ENCODE assay signal across 22 cellular contexts in the genomic region with DNA sequence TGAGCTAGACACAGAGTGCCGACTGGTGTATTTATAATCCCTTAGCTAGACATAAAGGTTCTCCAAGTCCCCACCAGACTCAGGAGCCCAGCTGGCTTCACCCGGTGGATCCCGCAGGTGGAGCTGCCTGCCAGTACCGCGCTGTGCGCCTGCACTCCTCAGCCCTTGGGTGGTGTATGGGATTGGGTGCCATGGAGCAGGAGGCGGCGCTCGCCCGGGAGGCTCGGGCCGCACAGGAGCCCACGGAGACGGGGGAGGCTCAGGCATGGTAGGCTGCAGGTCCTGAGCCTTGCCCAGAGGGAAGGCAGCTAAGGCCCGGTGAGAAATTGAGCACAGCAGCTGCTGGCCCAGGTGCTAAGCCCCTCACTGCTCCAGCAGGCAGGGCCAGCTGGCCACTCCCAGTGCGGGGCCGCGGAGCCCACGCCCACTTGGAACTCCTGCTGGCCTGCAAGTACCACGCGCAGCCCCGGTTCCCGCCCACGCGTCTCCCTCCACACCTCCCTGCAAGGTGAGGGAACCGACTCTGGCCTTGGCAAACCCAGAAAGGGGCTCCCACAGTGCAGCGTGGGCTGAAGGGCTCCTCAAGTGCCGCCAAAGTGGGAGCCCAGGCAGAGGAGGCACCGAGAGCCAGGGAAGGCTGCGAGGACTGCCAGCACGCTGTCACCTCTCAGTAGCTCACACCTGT.
A peak's percentile ranks its signal among the peaks of the same experiment; 100 is the strongest.
DNase-seq lines count a peak whose midpoint lies in the region; ATAC-seq and TF ChIP-seq lines count a peak whose summit lies in the region.
"Had no signal": no experiment of that assay in that cellular context is flagged by ENCODE, and none has a peak within 500 bp of the region (broad histone marks: within the 10 kb centered on the region; RNA-seq: fewer than 3 reads in every experiment).

No MANE protein-coding gene starts in this region.

- no peak overlapping the region for H2BK120ac ChIP-seq in mesenchymal stem cell (ENCODE audit: low read depth, low read length)

- H4K20me1 ChIP-seq in Loucy (ENCODE audit: insufficient read depth, low read length, poor library complexity, severe bottlenecking) = no peaks in the 10 kb centered on the region
- H4K20me1 ChIP-seq: BLaER1 treated with 17β-estradiol and CSF1 and Interleukin-3, amounts not matched to agents 10 nM and 100 nM had no signal

- no peak overlapping the region for H3K4ac ChIP-seq in mesenchymal stem cell (ENCODE audit: low read depth in 1 of 2, low read length in 2 of 2)

- H3K27me3 Mint-ChIP-seq in osteocyte (ENCODE audit: unreplicated experiment) = peaks cover 11% of the 10 kb centered on the region

- H3K36me3 ChIP-seq in Loucy (ENCODE audit: insufficient read depth, low read length) (no peaks in the 10 kb centered on the region), mesenchymal stem cell (ENCODE audit: control insufficient read depth in 1 of 2, insufficient read depth in 2 of 2, low read depth in 1 of 2, low read length in 2 of 2) (peaks cover 0 to 5% of the 10 kb centered on the region in 2 experiments)
- H3K36me3 ChIP-seq: BLaER1 treated with 17β-estradiol and CSF1 and Interleukin-3, amounts not matched to agents 10 nM and 100 nM had no signal

- no peak overlapping the region for H3K4me3 Mint-ChIP-seq in osteocyte (ENCODE audit: unreplicated experiment)
- H3K4me3 Mint-ChIP-seq: B cell; CD4-positive, alpha-beta T cell; CD8-positive, alpha-beta T cell had no signal

- no peak overlapping the region for H3K27ac Mint-ChIP-seq in osteocyte (ENCODE audit: unreplicated experiment)
- H3K27ac Mint-ChIP-seq: B cell; CD4-positive, alpha-beta T cell; CD8-positive, alpha-beta T cell had no signal

- H3K4me1 Mint-ChIP-seq in osteocyte (ENCODE audit: unreplicated experiment) = no peaks in the 10 kb centered on the region
- H3K4me1 Mint-ChIP-seq: B cell had no signal

- H3K4me3 ChIP-seq in Loucy (ENCODE audit: low read length, poor library complexity, severe bottlenecking) (peak overlapping the region; percentile 61), mesenchymal stem cell (ENCODE audit: insufficient read depth in 1 of 2, low read depth in 1 of 2, low read length in 2 of 2) (peak overlapping the region in 1 of 2 experiments; percentile 33)
- H3K4me3 ChIP-seq: A549; BLaER1 treated with 17β-estradiol and CSF1 and Interleukin-3, amounts not matched to agents 10 nM and 100 nM; GM12878 had no signal

- H3K9me3 ChIP-seq in Loucy (ENCODE audit: insufficient read depth, low read depth, low read length) (no peaks in the 10 kb centered on the region; the same call in 1 of the 2 replicates), mesenchymal stem cell (ENCODE audit: control insufficient read depth, low read length) (peaks cover 11% of the 10 kb centered on the region)

- peaks cover 2% of the 10 kb centered on the region for H3K36me3 Mint-ChIP-seq in osteocyte (ENCODE audit: unreplicated experiment)
- H3K36me3 Mint-ChIP-seq: CD8-positive, alpha-beta T cell had no signal

- no peaks in the 10 kb centered on the region for H3K79me1 ChIP-seq in mesenchymal stem cell (replicated peaks; ENCODE audit: low read length, poor library complexity, severe bottlenecking)

- no peak overlapping the region for H3K14ac ChIP-seq in mesenchymal stem cell (ENCODE audit: low read length in 2 of 2)

- no peak for DNase-seq in mesenchymal stem cell
- DNase-seq in osteocyte (ENCODE audit: extremely low spot score, unreplicated experiment) = peak; percentile 81
- DNase-seq in caudate nucleus (lab: John Stamatoyannopoulos, UW) = no peak
- DNase-seq in activated naive CD4-positive, alpha-beta T cell treated with Interleukin-2 at 50 U/mL for 16 hours = no peak
- DNase-seq: AML-193; Caco-2; CD4-positive, alpha-beta T cell; CD8-positive, alpha-beta T cell; DMS 273 treated with DMSO at 0.1 percent for 48 hours; DMS153; DMS53; DMS79; EL; GDM1 had no signal

- H3K9ac ChIP-seq in Loucy (ENCODE audit: low read depth, low read length, poor library complexity, severe bottlenecking) (no peak overlapping the region), mesenchymal stem cell (ENCODE audit: low read length) (no peak overlapping the region)
- H3K9ac ChIP-seq: BLaER1 treated with 17β-estradiol and CSF1 and Interleukin-3, amounts not matched to agents 10 nM and 100 nM had no signal

- H3K27me3 ChIP-seq in Loucy (ENCODE audit: insufficient read depth, low read length, poor library complexity, severe bottlenecking) (no peaks in the 10 kb centered on the region), mesenchymal stem cell (ENCODE audit: control insufficient read depth in 1 of 2, insufficient read depth in 1 of 2, low read length in 2 of 2) (no peaks in the 10 kb centered on the region)
- H3K27me3 ChIP-seq: BLaER1 treated with 17β-estradiol and CSF1 and Interleukin-3, amounts not matched to agents 10 nM and 100 nM had no signal

- H3K4me1 ChIP-seq in Loucy (ENCODE audit: insufficient read depth, low read length, poor library complexity, severe bottlenecking) (peaks cover 10% of the 10 kb centered on the region), mesenchymal stem cell (ENCODE audit: control insufficient read depth, insufficient read depth, low read depth, low read length) (peaks cover 15% of the 10 kb centered on the region)
- H3K4me1 ChIP-seq: A549 had no signal

- H2AK5ac ChIP-seq in mesenchymal stem cell (ENCODE audit: low read length, severe bottlenecking) = peak overlapping the region; percentile 55

- H2AFZ ChIP-seq in Loucy (ENCODE audit: low read length) = no peak overlapping the region
- H2AFZ ChIP-seq in mesenchymal stem cell (ENCODE audit: low read depth, low read length) = no peak overlapping the region

- peak overlapping the region; percentile 26 for H2BK5ac ChIP-seq in mesenchymal stem cell (ENCODE audit: low read depth, low read length, poor library complexity, severe bottlenecking)

- TF ChIP-seq CTCF in Loucy (conservative IDR thresholded peaks at IDR 0.05; ENCODE audit: low read length) (no peak), osteocyte (IDR thresholded peaks at IDR 0.05) (no peak)

- H2BK12ac ChIP-seq in mesenchymal stem cell (ENCODE audit: low read length in 2 of 2) = no peak overlapping the region

- H4K8ac ChIP-seq in mesenchymal stem cell (ENCODE audit: low read length) = no peak overlapping the region

- H3K27ac ChIP-seq in mesenchymal stem cell (ENCODE audit: low read length, poor library complexity, severe bottlenecking) = no peak overlapping the region
- no peak overlapping the region for H3K27ac ChIP-seq in caudate nucleus (ENCODE audit: low read depth, low read length)
- H3K27ac ChIP-seq: 22Rv1; A549; BLaER1 treated with 17β-estradiol and CSF1 and Interleukin-3, amounts not matched to agents 10 nM and 100 nM; C4-2B had no signal

- no peak overlapping the region for H3K23ac ChIP-seq in mesenchymal stem cell (ENCODE audit: low read length in 2 of 2)

- H3K4me2 ChIP-seq in Loucy (ENCODE audit: low read depth, low read length, poor library complexity, severe bottlenecking) = peak overlapping the region; percentile 73
- no peak overlapping the region for H3K4me2 ChIP-seq in mesenchymal stem cell (ENCODE audit: low read length, poor library complexity, severe bottlenecking)
- H3K4me2 ChIP-seq: A549 had no signal

- no peaks in the 10 kb centered on the region for H3F3A ChIP-seq in Loucy (ENCODE audit: low read depth)

- 90% methylated on average over 30 of the region's 31 CpGs for WGBS in mesenchymal stem cell

- H3K18ac ChIP-seq in mesenchymal stem cell (ENCODE audit: low read depth in 1 of 2, low read length in 2 of 2) = no peak overlapping the region

- H3K9me2 ChIP-seq in Loucy (replicated peaks; ENCODE audit: low read depth, low read length) = no peaks in the 10 kb centered on the region

- no peak overlapping the region for H4K91ac ChIP-seq in mesenchymal stem cell (ENCODE audit: low read length)

- no peaks in the 10 kb centered on the region for H3K79me2 ChIP-seq in Loucy (ENCODE audit: insufficient read depth, low read length)

- H2BK15ac ChIP-seq in mesenchymal stem cell (ENCODE audit: low read depth, poor library complexity, severe bottlenecking) = no peak overlapping the region

- no peak for ATAC-seq in GM21786 (IDR thresholded peaks at IDR 0.05; ENCODE audit: unreplicated experiment)
- ATAC-seq: A549; CD8-positive, alpha-beta T cell; GM12878 had no signal

- H3K9me3 Mint-ChIP-seq in osteocyte (ENCODE audit: unreplicated experiment) = peaks cover 7% of the 10 kb centered on the region
